ENCODE assay signal across 11 cellular contexts in the genomic region with DNA sequence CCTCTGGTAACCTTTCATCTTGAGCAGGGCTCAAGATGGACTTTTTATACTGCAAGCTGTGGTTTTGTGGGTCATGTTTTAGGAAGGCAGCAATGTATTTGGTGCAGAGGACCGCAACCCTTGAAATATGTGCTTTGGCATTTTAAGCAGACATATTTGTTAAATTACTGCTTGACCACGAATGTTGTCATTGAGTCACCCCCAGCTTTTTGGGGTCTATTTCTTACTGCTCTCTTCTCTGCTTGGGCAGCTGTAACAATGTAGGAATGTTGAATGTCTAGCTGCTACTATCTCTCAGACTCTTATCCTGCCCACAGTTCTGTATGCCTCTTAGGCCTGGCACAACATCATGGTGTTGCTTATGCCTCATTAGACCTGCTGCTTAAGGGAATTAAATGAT. TPM values are rescaled to one million over a fixed set of nuclear protein-coding genes. Genes with fewer than 3 reads are reported as not detected.
A peak's percentile ranks its signal among the peaks of the same experiment; 100 is the strongest.
DNase-seq lines count a peak whose midpoint lies in the region; ATAC-seq, FAIRE-seq and TF ChIP-seq lines count a peak whose summit lies in the region.
"Had no signal": no experiment of that assay in that cellular context is flagged by ENCODE, and none has a peak within 500 bp of the region (broad histone marks: within the 10 kb centered on the region; RNA-seq: fewer than 3 reads in every experiment).

No MANE protein-coding gene starts in this region.

- H3K9me2 ChIP-seq in MM.1S (replicated peaks; ENCODE audit: insufficient read depth, low read length), result no peaks in the 10 kb centered on the region

- H3K36me3 Mint-ChIP-seq in astrocyte (ENCODE audit: low read depth, unreplicated experiment), result peaks cover 2% of the 10 kb centered on the region
- H3K36me3 Mint-ChIP-seq: IgD-negative memory B cell had no signal

- H3K4me3 ChIP-seq in astrocyte (ENCODE audit: insufficient read depth, low read depth, low read length) (peak overlapping the region; percentile 30), MM.1S (ENCODE audit: low read length) (no peak overlapping the region)

- H2AFZ ChIP-seq in astrocyte (ENCODE audit: low read depth, low read length) (no peak overlapping the region), MM.1S (ENCODE audit: low read length) (no peak overlapping the region)

- ATAC-seq in HG02938 (IDR thresholded peaks at IDR 0.05; ENCODE audit: unreplicated experiment) (no peak), HG02852 (IDR thresholded peaks at IDR 0.05; ENCODE audit: unreplicated experiment) (no peak)
- ATAC-seq: naive thymus-derived CD4-positive, alpha-beta T cell had no signal

- H3K27me3 ChIP-seq in astrocyte (ENCODE audit: insufficient read depth, low read length) (no peaks in the 10 kb centered on the region), MM.1S (replicated peaks; ENCODE audit: insufficient read depth, low read length) (no peaks in the 10 kb centered on the region)

- H3K9ac ChIP-seq in astrocyte (ENCODE audit: low read length), result peak overlapping the region; percentile 50
- H3K9ac ChIP-seq in MM.1S (ENCODE audit: low read length), result no peak overlapping the region

- H3K27me3 Mint-ChIP-seq in astrocyte (ENCODE audit: low read depth, unreplicated experiment), result no peaks in the 10 kb centered on the region
- H3K27me3 Mint-ChIP-seq: IgD-negative memory B cell; naive thymus-derived CD4-positive, alpha-beta T cell had no signal

- DNase-seq in EL (peak; percentile 97), HTR-8/SVneo (ENCODE audit: insufficient read length, low spot score) (no peak), astrocyte (ENCODE audit: low read depth) (peak; percentile 99), myocyte (ENCODE audit: low read depth) (peak; percentile 84), MM.1S (no peak)
- DNase-seq: naive thymus-derived CD4-positive, alpha-beta T cell; NCI-H345; stimulated activated CD4-positive, alpha-beta T cell treated with anti-CD3 and anti-CD28 coated beads, Interleukin-4, amount 100 ng/mL, for 1 hour had no signal

- H3K9me3 Mint-ChIP-seq in astrocyte (ENCODE audit: unreplicated experiment), result no peaks in the 10 kb centered on the region
- H3K9me3 Mint-ChIP-seq: IgD-negative memory B cell; naive thymus-derived CD4-positive, alpha-beta T cell had no signal

- H3K36me3 ChIP-seq in astrocyte (ENCODE audit: insufficient read depth, low read length), result no peaks in the 10 kb centered on the region
- H3K36me3 ChIP-seq in MM.1S (replicated peaks; ENCODE audit: insufficient read depth, low read length), result no peaks in the 10 kb centered on the region

- H3K27ac ChIP-seq in astrocyte (ENCODE audit: low read depth, low read length), result peak overlapping the region; percentile 78
- H3K27ac ChIP-seq in MM.1S (ENCODE audit: low read length), result no peak overlapping the region

- H3F3A ChIP-seq in MM.1S (ENCODE audit: insufficient read depth, low read length), result no peaks in the 10 kb centered on the region; the same call in 1 of the 2 replicates

- peak overlapping the region; percentile 17 for H3K4me3 Mint-ChIP-seq in astrocyte (ENCODE audit: unreplicated experiment)
- H3K4me3 Mint-ChIP-seq: IgD-negative memory B cell had no signal

- H3K4me1 Mint-ChIP-seq in astrocyte (ENCODE audit: low read depth, unreplicated experiment), result peaks cover 66% of the 10 kb centered on the region

- H3K4me2 ChIP-seq in astrocyte (ENCODE audit: low read length) (peak overlapping the region; percentile 74), MM.1S (ENCODE audit: low read depth, low read length) (no peak overlapping the region)

- peaks cover 95% of the 10 kb centered on the region for H3K79me2 ChIP-seq in astrocyte (ENCODE audit: insufficient read depth, low read length)
- H3K79me2 ChIP-seq in MM.1S (ENCODE audit: low read length), result peaks cover 98% of the 10 kb centered on the region

- peaks cover 61% of the 10 kb centered on the region for H3K4me1 ChIP-seq in astrocyte (ENCODE audit: insufficient read depth, low read length)
- H3K4me1 ChIP-seq in MM.1S (ENCODE audit: low read length), result no peaks in the 10 kb centered on the region

- peaks cover 63% of the 10 kb centered on the region for H4K20me1 ChIP-seq in astrocyte (ENCODE audit: insufficient read depth, low read length)
- H4K20me1 ChIP-seq in MM.1S (ENCODE audit: insufficient read depth, low read length), result peaks cover 31% of the 10 kb centered on the region

- no peak for TF ChIP-seq CTCF in astrocyte (IDR thresholded peaks at IDR 0.05; ENCODE audit: insufficient read depth, low read depth, low read length)
- no peak for TF ChIP-seq CTCF in MM.1S (IDR thresholded peaks at IDR 0.05; ENCODE audit: low read length)

- FAIRE-seq in HTR-8/SVneo (lab: Jason Lieb, UNC), result peak; percentile 76
- FAIRE-seq in astrocyte (lab: Jason Lieb, UNC), result peak; percentile 95

- H3K9me3 ChIP-seq in astrocyte (ENCODE audit: insufficient read depth, low read depth, low read length), result no peaks in the 10 kb centered on the region
- H3K9me3 ChIP-seq in MM.1S (replicated peaks; ENCODE audit: insufficient read depth, low read length), result no peaks in the 10 kb centered on the region

- peak overlapping the region; percentile 81 for H3K27ac Mint-ChIP-seq in astrocyte (ENCODE audit: unreplicated experiment)
- H3K27ac Mint-ChIP-seq: IgD-negative memory B cell had no signal

RNA-seq across cellular contexts. Expression of gene RBPJ, which starts 6.0 kb away (rescaled TPM):
- total RNA-seq in astrocyte, result 96.3 and 96.7 TPM in 2 replicates
- total RNA-seq in myocyte, result 95.2 and 97.3 TPM in 2 replicates
- 31.5 TPM for polyA plus RNA-seq in myocyte (2012)

Comparison
In these comparisons a context has a peak if more than half of its experiments do, and no peak if none do; other contexts are left out.
1. DNase-seq: peak in EL (single experiment), astrocyte (single experiment) and myocyte (single experiment); none in HTR-8/SVneo (single experiment) and MM.1S (single experiment).